Comparison of ENCODE assay signal across 21 cellular contexts in genomic region chr2:165497659-165498306, GRCh38. TPM values are rescaled to one million over a fixed set of nuclear protein-coding genes. Genes with fewer than 3 reads are reported as not detected.
"Had no signal": no experiment of that assay in that cellular context is flagged by ENCODE, and none has a peak within 500 bp of the region (broad histone marks: within the 10 kb centered on the region; RNA-seq: fewer than 3 reads in every experiment).

No MANE protein-coding gene starts in this region.

- H3K4me3 ChIP-seq: esophagus squamous epithelium, heart right ventricle, tibial artery had no signal

- H3K4me1 ChIP-seq: esophagus squamous epithelium, heart right ventricle, tibial artery had no signal

- H3K79me2 ChIP-seq: parathyroid adenoma had no signal

- H3K9me3 ChIP-seq: esophagus squamous epithelium, heart right ventricle, tibial artery had no signal

- DNase-seq: activated B cell treated with CpG ODN at 0.5 μM for 24 hours; activated CD4-positive, alpha-beta memory T cell treated with anti-CD3 and anti-CD28 coated beads, Interleukin-2, amount 10 ng/mL, durations not matched to agents 7 days and 5 days; activated CD4-positive, alpha-beta T cell treated with anti-CD3 and anti-CD28 coated beads for 48 hours; activated CD8-positive, alpha-beta memory T cell treated with anti-CD3 and anti-CD28 coated beads, Interleukin-2, amount 10 ng/mL, durations not matched to agents 7 days and 5 days; activated naive CD8-positive, alpha-beta T cell treated with anti-CD3 and anti-CD28 coated beads for 36 hours; amniotic stem cell; dermis blood vessel endothelial cell; effector memory CD4-positive, alpha-beta T cell; esophagus squamous epithelium; heart right ventricle; mesendoderm; naive thymus-derived CD8-positive, alpha-beta T cell; stimulated activated CD4-positive, alpha-beta T cell treated with anti-CD3 and anti-CD28 coated beads, Interleukin-4, amount 100 ng/mL, for 4 hours; stimulated activated naive CD4-positive, alpha-beta T cell; T-helper 17 cell; tibial artery had no signal

- H3K27ac ChIP-seq: esophagus squamous epithelium, heart right ventricle, parathyroid adenoma, tibial artery had no signal

- H2AFZ ChIP-seq: parathyroid adenoma had no signal

- H3K9ac ChIP-seq: parathyroid adenoma had no signal

- H3K27me3 ChIP-seq: esophagus squamous epithelium, heart right ventricle, tibial artery had no signal

- FAIRE-seq: endothelial cell of umbilical vein, TTC549, urothelium cell line had no signal

- H3K36me3 ChIP-seq: esophagus squamous epithelium, tibial artery had no signal

- ATAC-seq: activated CD8-positive, alpha-beta memory T cell treated with anti-CD3 and anti-CD28 coated beads, Interleukin-2, amount 10 ng/mL, durations not matched to agents 7 days and 5 days; heart right ventricle; sciatic nerve; T-helper 17 cell had no signal

RNA-seq across cellular contexts. Expression of gene CSRNP3, which starts 28.3 kb away (rescaled TPM):
- total RNA-seq: activated B cell treated with CpG ODN at 0.5 μM for 24 hours; activated CD4-positive, alpha-beta memory T cell treated with anti-CD3 and anti-CD28 coated beads, Interleukin-2, amount 10 ng/mL, durations not matched to agents 7 days and 5 days; activated CD8-positive, alpha-beta memory T cell treated with anti-CD3 and anti-CD28 coated beads, Interleukin-2, amount 10 ng/mL, durations not matched to agents 7 days and 5 days; activated naive CD8-positive, alpha-beta T cell treated with anti-CD3 and anti-CD28 coated beads for 36 hours; endothelial cell of umbilical vein; naive thymus-derived CD8-positive, alpha-beta T cell; T-helper 17 cell had no signal
- polyA plus RNA-seq: endothelial cell of umbilical vein; naive thymus-derived CD8-positive, alpha-beta T cell had no signal
